16 cellular contexts compared by ENCODE assay signal in the genomic region with DNA sequence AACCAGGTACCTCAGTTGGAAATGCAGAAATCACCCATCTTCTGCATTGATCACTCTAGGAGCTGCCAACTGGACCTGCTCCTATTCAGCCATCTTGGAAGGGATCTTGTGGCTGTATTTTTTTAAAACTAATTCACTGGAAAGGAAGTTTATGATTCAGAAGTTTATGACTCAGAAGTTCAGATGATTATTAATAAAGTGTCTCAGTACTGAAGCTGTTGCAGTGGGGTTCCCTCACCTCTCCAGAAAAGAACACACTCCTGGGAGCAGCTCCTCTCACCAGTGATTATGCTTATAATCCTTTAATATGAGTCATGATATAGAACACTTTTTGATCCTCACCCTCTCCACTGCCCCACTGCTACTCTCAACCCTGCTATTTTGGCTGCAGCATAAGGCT.
"Had no signal": no experiment of that assay in that cellular context is flagged by ENCODE, and none has a peak within 500 bp of the region (broad histone marks: within the 10 kb centered on the region; RNA-seq: fewer than 3 reads in every experiment).

No MANE protein-coding gene starts in this region.

- H3K27me3 Mint-ChIP-seq: dendritic cell treated with granulocyte-macrophage colony-stimulating factor and Interleukin-4, amounts not matched to agents 40 ng/mL and 50 ng/mL, for 4 days; effector memory CD8-positive, alpha-beta T cell; naive thymus-derived CD8-positive, alpha-beta T cell; stimulated activated naive B cell treated with anti-CD40 and anti-IgM and Interleukin-4, amounts not matched to agents 10 μg/mL and 1 μg/mL and 100 μg/mL, for 72 hours; stimulated activated naive CD8-positive, alpha-beta T cell treated with anti-CD3 and anti-CD28 coated beads, Interleukin-15, amount 100 ng/mL, for 72 hours had no signal

- DNase-seq: effector memory CD8-positive, alpha-beta T cell; esophagus squamous epithelium; mammary epithelial cell; mucosa of descending colon; naive thymus-derived CD8-positive, alpha-beta T cell; psoas muscle; retina; right lobe of liver; stimulated activated CD4-positive, alpha-beta T cell treated with anti-CD3 and anti-CD28 coated beads, Interleukin-2, amount 100 ng/mL, for 24 hours; stimulated activated CD4-positive, alpha-beta T cell treated with anti-CD3 and anti-CD28 coated beads, Interleukin-4, amount 100 ng/mL, for 4 hours; stimulated activated naive B cell treated with anti-CD40 and anti-IgM and Interleukin-4, amounts not matched to agents 10 μg/mL and 1 μg/mL and 100 μg/mL, for 72 hours; stimulated activated naive CD8-positive, alpha-beta T cell treated with anti-CD3 and anti-CD28 coated beads, Interleukin-15, amount 100 ng/mL, for 72 hours; testis had no signal

- H3K4me1 Mint-ChIP-seq: naive thymus-derived CD8-positive, alpha-beta T cell; stimulated activated naive B cell treated with anti-CD40 and anti-IgM and Interleukin-4, amounts not matched to agents 10 μg/mL and 1 μg/mL and 100 μg/mL, for 72 hours; stimulated activated naive CD8-positive, alpha-beta T cell treated with anti-CD3 and anti-CD28 coated beads, Interleukin-15, amount 100 ng/mL, for 72 hours had no signal

- H3K4me3 Mint-ChIP-seq: dendritic cell treated with granulocyte-macrophage colony-stimulating factor and Interleukin-4, amounts not matched to agents 40 ng/mL and 50 ng/mL, for 4 days; effector memory CD8-positive, alpha-beta T cell; naive thymus-derived CD8-positive, alpha-beta T cell; stimulated activated naive B cell treated with anti-CD40 and anti-IgM and Interleukin-4, amounts not matched to agents 10 μg/mL and 1 μg/mL and 100 μg/mL, for 72 hours; stimulated activated naive CD8-positive, alpha-beta T cell treated with anti-CD3 and anti-CD28 coated beads, Interleukin-15, amount 100 ng/mL, for 72 hours had no signal

- ATAC-seq: effector memory CD8-positive, alpha-beta T cell; left lobe of liver; mucosa of descending colon; naive thymus-derived CD8-positive, alpha-beta T cell; psoas muscle; right lobe of liver; stimulated activated naive B cell treated with anti-CD40 and anti-IgM and Interleukin-4, amounts not matched to agents 10 μg/mL and 1 μg/mL and 100 μg/mL, for 72 hours; stimulated activated naive CD8-positive, alpha-beta T cell treated with anti-CD3 and anti-CD28 coated beads, Interleukin-15, amount 100 ng/mL, for 72 hours had no signal

- H3K36me3 Mint-ChIP-seq: naive thymus-derived CD8-positive, alpha-beta T cell; stimulated activated naive B cell treated with anti-CD40 and anti-IgM and Interleukin-4, amounts not matched to agents 10 μg/mL and 1 μg/mL and 100 μg/mL, for 72 hours had no signal

- H3K4me3 ChIP-seq: esophagus squamous epithelium, mucosa of descending colon, psoas muscle, right lobe of liver, testis, tibial nerve had no signal

- H3K27ac Mint-ChIP-seq: dendritic cell treated with granulocyte-macrophage colony-stimulating factor and Interleukin-4, amounts not matched to agents 40 ng/mL and 50 ng/mL, for 4 days; effector memory CD8-positive, alpha-beta T cell; naive thymus-derived CD8-positive, alpha-beta T cell; stimulated activated naive B cell treated with anti-CD40 and anti-IgM and Interleukin-4, amounts not matched to agents 10 μg/mL and 1 μg/mL and 100 μg/mL, for 72 hours; stimulated activated naive CD8-positive, alpha-beta T cell treated with anti-CD3 and anti-CD28 coated beads, Interleukin-15, amount 100 ng/mL, for 72 hours had no signal

- H3K9me3 Mint-ChIP-seq: stimulated activated naive B cell treated with anti-CD40 and anti-IgM and Interleukin-4, amounts not matched to agents 10 μg/mL and 1 μg/mL and 100 μg/mL, for 72 hours had no signal
